In the genomic region with DNA sequence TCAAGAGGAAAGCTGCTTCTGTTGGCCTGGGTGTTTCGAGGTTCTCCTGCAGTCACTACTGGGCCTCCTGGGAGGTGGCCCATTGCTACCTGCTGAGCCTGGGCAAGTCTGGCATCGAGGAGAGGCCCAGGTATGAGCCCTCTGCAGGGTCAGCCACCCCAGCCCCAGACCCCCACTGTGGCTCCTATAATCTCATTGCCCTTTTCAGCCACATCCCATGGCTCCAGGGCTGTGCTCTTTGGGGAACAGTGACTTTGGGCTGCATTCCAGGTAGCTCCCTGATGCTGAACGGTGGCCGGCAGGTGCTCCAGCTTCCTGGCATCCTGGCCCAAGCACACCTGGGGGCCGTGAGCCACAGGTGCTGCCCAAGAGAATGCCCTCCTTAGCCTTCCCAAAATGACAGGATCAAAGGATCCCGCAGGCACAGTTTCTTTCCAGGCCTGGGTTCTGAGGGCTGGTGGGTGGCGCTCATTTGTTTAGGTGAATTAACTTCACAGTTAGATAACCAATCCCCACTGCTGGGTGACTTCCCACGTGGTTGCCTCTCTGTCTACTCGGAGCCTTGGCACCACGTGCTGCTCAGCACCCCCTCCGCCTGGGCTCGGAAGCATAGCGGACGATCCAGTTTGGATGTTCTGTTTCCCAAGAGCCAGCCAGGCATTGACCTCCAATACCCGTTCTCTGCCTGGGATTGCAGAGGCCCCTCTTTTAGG, we compare ENCODE assay signal across 19 cellular contexts.
A peak's percentile ranks its signal among the peaks of the same experiment; 100 is the strongest.
DNase-seq lines count a peak whose midpoint lies in the region; ATAC-seq and TF ChIP-seq lines count a peak whose summit lies in the region.
"Had no signal": no experiment of that assay in that cellular context is flagged by ENCODE, and none has a peak within 500 bp of the region (broad histone marks: within the 10 kb centered on the region; RNA-seq: fewer than 3 reads in every experiment).

No MANE protein-coding gene starts in this region.

- no peak for TF ChIP-seq CTCF in esophagus muscularis mucosa (IDR thresholded peaks at IDR 0.05)
- no peak for TF ChIP-seq CTCF in adrenal gland (IDR thresholded peaks at IDR 0.05)

- no peaks in the 10 kb centered on the region for H3K36me3 Mint-ChIP-seq in activated CD4-positive, alpha-beta T cell treated with anti-CD3 and anti-CD28 coated beads for 36 hours (ENCODE audit: low read depth)
- no peaks in the 10 kb centered on the region for H3K36me3 Mint-ChIP-seq in T-helper 17 cell (ENCODE audit: low read depth)

- POLR2A ChIA-PET in activated CD4-positive, alpha-beta T cell treated with anti-CD3 and anti-CD28 coated beads for 36 hours (lab: Charles Lee), result no interaction called here

- H3K4me1 Mint-ChIP-seq in activated CD4-positive, alpha-beta T cell treated with anti-CD3 and anti-CD28 coated beads for 36 hours, result peaks cover 25% of the 10 kb centered on the region
- peaks cover 10% of the 10 kb centered on the region for H3K4me1 Mint-ChIP-seq in T-helper 17 cell

- no peaks in the 10 kb centered on the region for H3K27me3 Mint-ChIP-seq in activated CD4-positive, alpha-beta T cell treated with anti-CD3 and anti-CD28 coated beads for 36 hours
- no peaks in the 10 kb centered on the region for H3K27me3 Mint-ChIP-seq in T-helper 17 cell
- H3K27me3 Mint-ChIP-seq: activated naive CD8-positive, alpha-beta T cell treated with anti-CD3 and anti-CD28 coated beads, Interleukin-2, amount 10 ng/mL, durations not matched to agents 7 days and 5 days had no signal

- no peak overlapping the region for H3K4me3 Mint-ChIP-seq in activated CD4-positive, alpha-beta T cell treated with anti-CD3 and anti-CD28 coated beads for 36 hours
- no peak overlapping the region for H3K4me3 Mint-ChIP-seq in T-helper 17 cell
- H3K4me3 Mint-ChIP-seq: activated naive CD8-positive, alpha-beta T cell treated with anti-CD3 and anti-CD28 coated beads, Interleukin-2, amount 10 ng/mL, durations not matched to agents 7 days and 5 days had no signal

- no peak for ATAC-seq in activated CD4-positive, alpha-beta T cell treated with anti-CD3 and anti-CD28 coated beads for 36 hours
- no peak for ATAC-seq in T-helper 17 cell
- no peak for ATAC-seq in GM19328 (IDR thresholded peaks at IDR 0.05; ENCODE audit: unreplicated experiment)
- ATAC-seq: esophagus mucosa, pancreas, right lobe of liver had no signal

- 80% methylated on average over 10 of the region's 15 CpGs for WGBS in esophagus muscularis mucosa
- 87 to 95% (median 88%) methylated on average over 12 to 15 of the region's 15 CpGs for WGBS in adrenal gland, 4 donors

- peak overlapping the region; percentile 56 for H3K27ac Mint-ChIP-seq in activated CD4-positive, alpha-beta T cell treated with anti-CD3 and anti-CD28 coated beads for 36 hours
- H3K27ac Mint-ChIP-seq in T-helper 17 cell, result peak overlapping the region; percentile 2
- H3K27ac Mint-ChIP-seq: activated naive CD8-positive, alpha-beta T cell treated with anti-CD3 and anti-CD28 coated beads, Interleukin-2, amount 10 ng/mL, durations not matched to agents 7 days and 5 days had no signal

- DNase-seq in activated CD4-positive, alpha-beta T cell treated with anti-CD3 and anti-CD28 coated beads for 36 hours, result no peak
- no peak for DNase-seq in activated CD4-positive, alpha-beta T cell treated with anti-CD3 and anti-CD28 coated beads, Interleukin-2, amount 50 U/mL, for 1 hour
- no peak for DNase-seq in T-helper 17 cell
- DNase-seq in esophagus muscularis mucosa (ENCODE audit: extremely low spot score), result no peak
- DNase-seq in adrenal gland, result no peak
- DNase-seq in MV-4-11 (lab: John Stamatoyannopoulos, UW), result no peak
- DNase-seq: activated CD8-positive, alpha-beta memory T cell treated with anti-CD3 and anti-CD28 coated beads, Interleukin-2, amount 50 U/mL, for 48 hours; activated naive CD8-positive, alpha-beta T cell treated with anti-CD3 and anti-CD28 coated beads, Interleukin-2, amount 10 ng/mL, durations not matched to agents 7 days and 5 days; DMS53; Kasumi-1; NCI-H1417; NCI-H2171; NCI-H69; pancreas; right lobe of liver; SJCRH30 had no signal

- CTCF ChIA-PET in activated CD4-positive, alpha-beta T cell treated with anti-CD3 and anti-CD28 coated beads for 36 hours (lab: Charles Lee), result interaction anchor here (1.3 kb wide), 2 partner anchors 103 to 108 kb away, joined by 3 to 4 read pairs; no protein-coding TSS in a partner anchor

- peaks cover 42 to 52% (median 49%) of the 10 kb centered on the region in 4 donors for H3K4me1 ChIP-seq in esophagus muscularis mucosa
- peaks cover 45% of the 10 kb centered on the region for H3K4me1 ChIP-seq in stomach smooth muscle (ENCODE audit: control insufficient read depth, insufficient read depth, low read length)
- peaks cover 0 to 11% of the 10 kb centered on the region in 2 donors for H3K4me1 ChIP-seq in adrenal gland (replicated peaks in 1 of 2)
- H3K4me1 ChIP-seq: SJCRH30 had no signal

- intact Hi-C loops in activated CD4-positive, alpha-beta T cell treated with anti-CD3 and anti-CD28 coated beads for 36 hours (cut with DNase I, micrococcal nuclease), result no loop called here
- intact Hi-C loops in esophagus muscularis mucosa (cut with DNase I) (no loop called here), adrenal gland (cut with DNase I) (no loop called here)

- H3K36me3 ChIP-seq in esophagus muscularis mucosa, result peaks cover 23 to 74% (median 61%) of the 10 kb centered on the region in 4 donors
- peaks cover 25 to 32% of the 10 kb centered on the region in 2 donors for H3K36me3 ChIP-seq in stomach smooth muscle (ENCODE audit: control insufficient read depth in 2 of 2, insufficient read depth in 2 of 2, low read length in 2 of 2)
- H3K36me3 ChIP-seq in adrenal gland (replicated peaks in 1 of 2), result peaks cover 0 to 18% of the 10 kb centered on the region in 2 donors

- H3K27me3 ChIP-seq in esophagus muscularis mucosa, result no peaks in the 10 kb centered on the region
- no peaks in the 10 kb centered on the region for H3K27me3 ChIP-seq in stomach smooth muscle (ENCODE audit: control insufficient read depth in 1 of 2, insufficient read depth in 2 of 2, low read length in 2 of 2)
- no peaks in the 10 kb centered on the region for H3K27me3 ChIP-seq in adrenal gland
- H3K27me3 ChIP-seq: pancreas, right lobe of liver, SJCRH30 had no signal

- H3K9ac ChIP-seq in stomach smooth muscle (ENCODE audit: low read length in 2 of 2), result no peak overlapping the region

- H3K9me3 Mint-ChIP-seq in activated CD4-positive, alpha-beta T cell treated with anti-CD3 and anti-CD28 coated beads for 36 hours (ENCODE audit: low read depth), result no peaks in the 10 kb centered on the region
- H3K9me3 Mint-ChIP-seq: activated naive CD8-positive, alpha-beta T cell treated with anti-CD3 and anti-CD28 coated beads, Interleukin-2, amount 10 ng/mL, durations not matched to agents 7 days and 5 days had no signal

- no peak overlapping the region for H3K4me3 ChIP-seq in esophagus muscularis mucosa
- no peak overlapping the region for H3K4me3 ChIP-seq in stomach smooth muscle (ENCODE audit: low read length in 2 of 2)
- no peak overlapping the region for H3K4me3 ChIP-seq in adrenal gland
- H3K4me3 ChIP-seq: pancreas, right lobe of liver, SJCRH30 had no signal

- H3K9me3 ChIP-seq in T-helper 17 cell (ENCODE audit: control insufficient read depth, low read length, poor library complexity, severe bottlenecking) (no peaks in the 10 kb centered on the region), esophagus muscularis mucosa (no peaks in the 10 kb centered on the region), stomach smooth muscle (ENCODE audit: control insufficient read depth in 2 of 2, low read length in 2 of 2) (no peaks in the 10 kb centered on the region), adrenal gland (replicated peaks in 1 of 3) (no peaks in the 10 kb centered on the region)
- H3K9me3 ChIP-seq: pancreas, right lobe of liver, SJCRH30 had no signal

- TF ChIP-seq EP300 in esophagus muscularis mucosa (IDR thresholded peaks at IDR 0.05), result no peak

- no peak for TF ChIP-seq POLR2A in esophagus muscularis mucosa (IDR thresholded peaks at IDR 0.05; ENCODE audit: low read depth)
- no peak for TF ChIP-seq POLR2A in adrenal gland (IDR thresholded peaks at IDR 0.05)

- peak overlapping the region in 3 of 4 donors; percentile 83 to 88 (median 87) for H3K27ac ChIP-seq in esophagus muscularis mucosa (replicated peaks in 1 of 4)
- peak overlapping the region; percentile 31 for H3K27ac ChIP-seq in stomach smooth muscle (ENCODE audit: low read length)
- no peak overlapping the region for H3K27ac ChIP-seq in adrenal gland
- H3K27ac ChIP-seq: right lobe of liver, SJCRH30 had no signal

Comparison
In these comparisons a context has a peak if more than half of its experiments do, and no peak if none do; other contexts are left out.
1. H3K27ac ChIP-seq: peak in esophagus muscularis mucosa (3 of 4) and stomach smooth muscle (single experiment); none in adrenal gland (0 of 5).